21 cellular contexts compared by ENCODE assay signal in the genomic region with DNA sequence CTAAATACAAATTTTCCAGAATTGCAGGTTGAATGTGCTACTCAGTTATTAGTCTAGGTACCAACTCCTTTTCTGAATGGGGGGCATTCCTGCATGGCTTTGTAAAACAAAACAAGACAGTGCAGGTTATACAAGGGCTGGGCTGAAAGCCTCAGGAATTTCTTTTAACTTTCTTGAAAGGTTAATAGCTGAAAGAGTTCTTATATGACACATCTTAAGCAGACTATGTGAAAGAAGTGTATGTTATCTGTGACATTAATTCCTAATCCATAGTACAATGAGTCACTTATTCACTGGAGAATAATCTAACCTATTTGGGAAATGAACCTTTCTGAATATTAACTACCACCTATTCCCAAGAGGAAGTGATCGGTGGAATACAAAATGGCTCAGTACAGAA.
A peak's percentile ranks its signal among the peaks of the same experiment; 100 is the strongest.
DNase-seq lines count a peak whose midpoint lies in the region; ATAC-seq and FAIRE-seq lines count a peak whose summit lies in the region.
"Had no signal": no experiment of that assay in that cellular context is flagged by ENCODE, and none has a peak within 500 bp of the region (broad histone marks: within the 10 kb centered on the region; RNA-seq: fewer than 3 reads in every experiment).

No MANE protein-coding gene starts in this region.

- no peaks in the 10 kb centered on the region for H3K27me3 Mint-ChIP-seq in activated naive CD4-positive, alpha-beta T cell treated with anti-CD3 and anti-CD28 coated beads, Interleukin-2, amount 50 U/mL, for 24 hours
- H3K27me3 Mint-ChIP-seq in activated T-helper 17 cell treated with anti-CD3 and anti-CD28 coated beads, Interleukin-2, amount 50 U/mL, for 72 hours = no peaks in the 10 kb centered on the region
- H3K27me3 Mint-ChIP-seq: IgD-negative memory B cell had no signal

- FAIRE-seq in HTR-8/SVneo (lab: Jason Lieb, UNC) = no peak
- FAIRE-seq: GM12878 had no signal

- no peak for ATAC-seq in activated T-helper 17 cell treated with anti-CD3 and anti-CD28 coated beads, Interleukin-2, amount 50 U/mL, for 72 hours (replicated peaks)
- peak; percentile 82 for ATAC-seq in esophagus mucosa
- ATAC-seq: CD8-positive, alpha-beta T cell; GM12878; GM23338 had no signal

- peak overlapping the region; percentile 12 for H3K27ac Mint-ChIP-seq in activated naive CD4-positive, alpha-beta T cell treated with anti-CD3 and anti-CD28 coated beads, Interleukin-2, amount 50 U/mL, for 24 hours
- peak overlapping the region; percentile 97 for H3K27ac Mint-ChIP-seq in activated T-helper 17 cell treated with anti-CD3 and anti-CD28 coated beads, Interleukin-2, amount 50 U/mL, for 72 hours
- H3K27ac Mint-ChIP-seq: CD8-positive, alpha-beta T cell; GM23338; IgD-negative memory B cell had no signal

- H3K4me3 Mint-ChIP-seq in activated naive CD4-positive, alpha-beta T cell treated with anti-CD3 and anti-CD28 coated beads, Interleukin-2, amount 50 U/mL, for 24 hours = no peak overlapping the region
- peak overlapping the region; percentile 44 for H3K4me3 Mint-ChIP-seq in activated T-helper 17 cell treated with anti-CD3 and anti-CD28 coated beads, Interleukin-2, amount 50 U/mL, for 72 hours
- H3K4me3 Mint-ChIP-seq: CD8-positive, alpha-beta T cell; GM23338; IgD-negative memory B cell had no signal

- H3K9me3 Mint-ChIP-seq in activated naive CD4-positive, alpha-beta T cell treated with anti-CD3 and anti-CD28 coated beads, Interleukin-2, amount 50 U/mL, for 24 hours = no peaks in the 10 kb centered on the region
- H3K9me3 Mint-ChIP-seq in activated T-helper 17 cell treated with anti-CD3 and anti-CD28 coated beads, Interleukin-2, amount 50 U/mL, for 72 hours = no peaks in the 10 kb centered on the region
- H3K9me3 Mint-ChIP-seq: CD8-positive, alpha-beta T cell; IgD-negative memory B cell had no signal

- no peak for DNase-seq in activated naive CD4-positive, alpha-beta T cell treated with Interleukin-2 at 50 U/mL for 16 hours
- DNase-seq in renal cortical epithelial cell (ENCODE audit: low read depth) (peak; percentile 79), SKM-1 treated with dmso at 0.1 percent for 144 hours (lab: John Stamatoyannopoulos, UW; ENCODE audit: unreplicated experiment) (no peak), HTR-8/SVneo (ENCODE audit: insufficient read length, low spot score) (no peak)
- DNase-seq: Calu3; CD8-positive, alpha-beta T cell; EL; HCEC 1CT; Kasumi-1; MM.1S; NCI-H1092 treated with DMSO at 0.1 percent for 48 hours; NCI-H146; NCI-H2081; NCI-H774; Right ventricle myocardium superior had no signal

- peaks cover 45% of the 10 kb centered on the region for H3K4me1 Mint-ChIP-seq in activated naive CD4-positive, alpha-beta T cell treated with anti-CD3 and anti-CD28 coated beads, Interleukin-2, amount 50 U/mL, for 24 hours
- H3K4me1 Mint-ChIP-seq in activated T-helper 17 cell treated with anti-CD3 and anti-CD28 coated beads, Interleukin-2, amount 50 U/mL, for 72 hours = peaks cover 53% of the 10 kb centered on the region
- H3K4me1 Mint-ChIP-seq: IgD-negative memory B cell had no signal

- H3K36me3 Mint-ChIP-seq in activated naive CD4-positive, alpha-beta T cell treated with anti-CD3 and anti-CD28 coated beads, Interleukin-2, amount 50 U/mL, for 24 hours = peaks cover 28% of the 10 kb centered on the region
- H3K36me3 Mint-ChIP-seq in activated T-helper 17 cell treated with anti-CD3 and anti-CD28 coated beads, Interleukin-2, amount 50 U/mL, for 72 hours (ENCODE audit: low read depth) = peaks cover 75% of the 10 kb centered on the region
